Comparison of ENCODE assay signal across 1 cellular context in the genomic region with DNA sequence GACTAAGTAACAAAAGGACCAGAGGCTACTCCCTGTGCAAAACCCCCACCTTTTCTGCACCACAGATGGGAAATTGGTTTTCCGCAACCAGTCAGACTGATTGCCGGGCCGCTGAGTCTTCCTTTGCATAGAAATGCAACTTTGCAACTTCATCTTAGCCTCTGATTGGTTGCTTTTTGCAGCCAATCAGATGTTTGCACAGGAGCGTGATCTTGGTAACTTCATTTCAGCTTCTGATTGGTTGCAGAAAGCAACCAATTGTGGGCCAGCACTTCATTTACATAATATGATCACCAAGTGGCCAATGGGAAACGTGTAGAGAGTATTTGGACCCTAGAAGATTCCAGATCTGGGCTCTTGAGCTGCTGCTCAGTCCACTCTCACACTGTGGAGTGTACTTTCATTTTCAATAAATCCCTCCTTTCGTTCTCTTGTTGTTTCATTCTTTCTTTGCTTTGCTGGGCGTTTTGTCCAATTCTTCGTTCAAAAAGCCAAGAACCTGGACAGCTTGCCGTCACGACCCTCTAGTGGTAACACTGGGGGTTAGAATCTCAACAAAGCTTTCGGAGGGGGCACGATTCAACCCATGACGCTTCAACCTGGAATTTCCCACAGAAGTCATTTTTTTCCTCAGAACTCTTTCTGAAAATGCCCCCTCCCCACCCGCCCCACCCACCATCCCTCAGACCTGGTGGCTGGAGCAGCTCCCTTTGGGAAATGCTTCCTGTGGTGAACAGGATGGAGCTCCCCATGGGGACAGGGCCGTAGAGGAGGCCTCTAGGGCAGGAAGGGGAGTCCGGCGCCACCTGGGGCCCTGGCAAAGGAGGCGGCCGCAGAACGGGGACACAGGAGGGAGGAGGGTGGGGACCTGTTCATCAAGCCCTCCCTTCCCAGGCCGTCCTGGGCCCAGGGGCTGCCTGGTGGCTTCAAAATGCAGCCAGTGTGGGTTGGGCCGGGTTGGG.
TF ChIP-seq lines count a peak whose summit lies in the region.

No MANE protein-coding gene starts in this region.

TF ChIP-seq in IMR-90, 13 proteins besides CTCF, POLR2A, EP300 and RAD21:
- TF ChIP-seq MXI1 (IDR thresholded peaks at IDR 0.05; ENCODE audit: borderline replicate concordance, low read depth, low read length) (no peak), RFX5 (IDR thresholded peaks at IDR 0.05; ENCODE audit: low read depth, low read length) (no peak), FOS (IDR thresholded peaks at IDR 0.05; ENCODE audit: low read depth, low read length) (no peak), USF2 (IDR thresholded peaks at IDR 0.05; ENCODE audit: low read depth, low read length) (no peak)
